ENCODE assay signal across 14 cellular contexts in genomic region chr14:104784218-104784568, GRCh38. TPM values are rescaled to one million over a fixed set of nuclear protein-coding genes. Genes with fewer than 3 reads are reported as not detected.
DNase-seq lines count a peak whose midpoint lies in the region; TF ChIP-seq lines count a peak whose summit lies in the region.
"Had no signal": no experiment of that assay in that cellular context is flagged by ENCODE, and none has a peak within 500 bp of the region (broad histone marks: within the 10 kb centered on the region; RNA-seq: fewer than 3 reads in every experiment).

No MANE protein-coding gene starts in this region.

- no peak overlapping the region for H2BK15ac ChIP-seq in H9 (ENCODE audit: low read depth, low read length)

- no peak overlapping the region for H3K4me3 Mint-ChIP-seq in H9
- H3K4me3 Mint-ChIP-seq: CD8-positive, alpha-beta memory T cell had no signal

- H2AK5ac ChIP-seq in trophoblast cell (ENCODE audit: low read length): no peak overlapping the region
- H2AK5ac ChIP-seq in H9 (ENCODE audit: insufficient read length, low read length): no peak overlapping the region

- H3K36me3 ChIP-seq in BLaER1: peaks cover 88% of the 10 kb centered on the region
- H3K36me3 ChIP-seq in trophoblast cell (ENCODE audit: control insufficient read depth in 1 of 2, insufficient read depth in 2 of 2, low read length in 2 of 2): peaks cover 84 to 89% of the 10 kb centered on the region in 2 experiments

- H3K9me3 Mint-ChIP-seq in H9: no peaks in the 10 kb centered on the region
- H3K9me3 Mint-ChIP-seq: CD8-positive, alpha-beta memory T cell had no signal

- H3K27ac ChIP-seq in BLaER1 (peak overlapping the region; percentile 60; the same call in 1 of the 2 replicates), VCaP (peak overlapping the region; percentile 40; the same call in 1 of the 2 replicates), trophoblast cell (ENCODE audit: low read depth, low read length) (no peak overlapping the region), H9 (ENCODE audit: insufficient read length, low read depth, low read length) (no peak overlapping the region)
- H3K27ac ChIP-seq: SJCRH30 had no signal

- no peaks in the 10 kb centered on the region for H3K79me2 ChIP-seq in trophoblast cell (ENCODE audit: control insufficient read depth, insufficient read depth, low read length, poor library complexity)
- H3K79me2 ChIP-seq in H9 (ENCODE audit: insufficient read depth, low read length): no peaks in the 10 kb centered on the region

- no peak overlapping the region for H4K5ac ChIP-seq in H9 (ENCODE audit: insufficient read length, low read depth, low read length)

- no peaks in the 10 kb centered on the region for H3K27me3 ChIP-seq in BLaER1
- H3K27me3 ChIP-seq in trophoblast cell (ENCODE audit: insufficient read depth, low read length): no peaks in the 10 kb centered on the region
- no peaks in the 10 kb centered on the region for H3K27me3 ChIP-seq in H9 (ENCODE audit: insufficient read depth, low read length)
- H3K27me3 ChIP-seq: SJCRH30 had no signal

- H3K4me1 Mint-ChIP-seq in H9: no peaks in the 10 kb centered on the region

- H3K9ac ChIP-seq in BLaER1: peak overlapping the region; percentile 8; the same call in 1 of the 2 replicates
- H3K9ac ChIP-seq in trophoblast cell (ENCODE audit: low read length): no peak overlapping the region
- H3K9ac ChIP-seq in H9 (ENCODE audit: extremely low read depth, insufficient read length, low read length): no peak overlapping the region

- H3K4me3 ChIP-seq in BLaER1: no peak overlapping the region
- no peak overlapping the region for H3K4me3 ChIP-seq in trophoblast cell (ENCODE audit: low read depth, low read length)
- H3K4me3 ChIP-seq: HAP-1, SJCRH30 had no signal

- H2BK120ac ChIP-seq in trophoblast cell (ENCODE audit: insufficient read depth, low read length, poor library complexity) (no peak overlapping the region), H9 (ENCODE audit: low read depth, low read length, poor library complexity, severe bottlenecking) (no peak overlapping the region)

- H4K91ac ChIP-seq in trophoblast cell (ENCODE audit: low read depth, low read length) (no peak overlapping the region), H9 (ENCODE audit: insufficient read length, low read depth, low read length) (no peak overlapping the region)

- in situ Hi-C loops in KBM-7 (cut with MboI; ENCODE audit: low pct_unique_long_range_greater_than_20kb, low sequenced_read_pairs): no loop called here

- no CpG with 5 or more reads among the region's 9 CpGs for WGBS in trophoblast cell (ENCODE audit: extremely low coverage, insufficient coverage, insufficient read length)
- WGBS in H9 (ENCODE audit: extremely low coverage, insufficient read length, low lambda C conversion rate): no CpG with 5 or more reads among the region's 9 CpGs

- no peak overlapping the region for H2BK20ac ChIP-seq in H9 (ENCODE audit: low read depth, low read length, poor library complexity, severe bottlenecking)

- H3K23me2 ChIP-seq in H9 (ENCODE audit: insufficient read length, low read depth, low read length, poor library complexity, severe bottlenecking): no peaks in the 10 kb centered on the region

- H3K79me1 ChIP-seq in trophoblast cell (ENCODE audit: low read length) (no peaks in the 10 kb centered on the region), H9 (ENCODE audit: insufficient read depth, low read depth, low read length, poor library complexity, severe bottlenecking) (no peaks in the 10 kb centered on the region)

- H4K12ac ChIP-seq in trophoblast cell (ENCODE audit: low read depth, low read length): no peak overlapping the region

- no peaks in the 10 kb centered on the region for H3K9me3 ChIP-seq in BLaER1
- H3K9me3 ChIP-seq in trophoblast cell (ENCODE audit: insufficient read depth, low read depth, low read length): peaks cover 3% of the 10 kb centered on the region
- no peaks in the 10 kb centered on the region for H3K9me3 ChIP-seq in H9 (ENCODE audit: control insufficient read depth, low read depth, low read length)
- H3K9me3 ChIP-seq: HAP-1, SJCRH30 had no signal

- H4K8ac ChIP-seq in trophoblast cell (ENCODE audit: low read depth, low read length): no peak overlapping the region
- no peak overlapping the region for H4K8ac ChIP-seq in H9 (replicated peaks; ENCODE audit: insufficient read length, low read depth, low read length)

- H2AFZ ChIP-seq in trophoblast cell (ENCODE audit: insufficient read depth, low read length, poor library complexity): no peak overlapping the region
- no peak overlapping the region for H2AFZ ChIP-seq in H9 (ENCODE audit: low read length)

- H2BK5ac ChIP-seq in trophoblast cell (ENCODE audit: low read depth, low read length, poor library complexity) (no peak overlapping the region), H9 (ENCODE audit: insufficient read length, low read length) (no peak overlapping the region)

- H3K14ac ChIP-seq in trophoblast cell (ENCODE audit: low read length) (no peak overlapping the region), H9 (ENCODE audit: insufficient read depth, low read length) (no peak overlapping the region; the same call in 1 of the 2 replicates)

- H3K4me1 ChIP-seq in BLaER1 (peaks cover 74% of the 10 kb centered on the region), trophoblast cell (ENCODE audit: control insufficient read depth in 1 of 2, insufficient read depth in 2 of 2, low read length in 2 of 2) (no peaks in the 10 kb centered on the region), H9 (ENCODE audit: insufficient read depth, low read length) (no peaks in the 10 kb centered on the region)
- H3K4me1 ChIP-seq: HAP-1 had no signal

- H3K23ac ChIP-seq in trophoblast cell (ENCODE audit: low read length) (no peak overlapping the region), H9 (ENCODE audit: insufficient read length, low read depth, low read length) (no peak overlapping the region)

- peak overlapping the region; percentile 14 for H3K18ac ChIP-seq in trophoblast cell (ENCODE audit: low read length)
- no peak overlapping the region for H3K18ac ChIP-seq in H9 (ENCODE audit: insufficient read length, low read depth, low read length)

- TF ChIP-seq CTCF in VCaP (conservative IDR thresholded peaks at IDR 0.05): no peak
- no peak for TF ChIP-seq CTCF in H9 (conservative IDR thresholded peaks at IDR 0.05)

- peaks cover 0 to 6% (median 0%) of the 10 kb centered on the region in 3 experiments; a peak in 2 of 7 replicates for H3K36me3 Mint-ChIP-seq in H9 (ENCODE audit: insufficient read depth in 1 of 3, low read depth in 3 of 3)

- H3K4ac ChIP-seq in trophoblast cell (ENCODE audit: low read depth, low read length) (no peak overlapping the region), H9 (ENCODE audit: low read depth, low read length) (no peak overlapping the region)

- DNase-seq in COR-L47 (lab: John Stamatoyannopoulos, UW): peak; percentile 56
- DNase-seq in trophoblast cell: no peak
- no peak for DNase-seq in globus pallidus (ENCODE audit: low spot score)
- no peak for DNase-seq in H9
- DNase-seq in KBM-7: no peak
- DNase-seq: CD8-positive, alpha-beta memory T cell; Karpas-422; NCI-H187; NCI-H748 treated with DMSO at 0.1 percent for 48 hours; SJCRH30; T-helper 1 cell had no signal

- H3K4me2 ChIP-seq in BLaER1: peak overlapping the region; percentile 51
- H3K4me2 ChIP-seq in trophoblast cell (ENCODE audit: low read length): no peak overlapping the region
- H3K4me2 ChIP-seq in H9 (ENCODE audit: insufficient read depth, insufficient read length, low read length): no peak overlapping the region

- H2BK12ac ChIP-seq in trophoblast cell (ENCODE audit: low read length) (no peak overlapping the region), H9 (ENCODE audit: insufficient read length, low read depth, low read length) (no peak overlapping the region)

- no peak overlapping the region for H3K27ac Mint-ChIP-seq in H9
- H3K27ac Mint-ChIP-seq: CD8-positive, alpha-beta memory T cell had no signal

- no peak overlapping the region for H3T11ph ChIP-seq in H9 (ENCODE audit: low read length)

- H3K27me3 Mint-ChIP-seq in H9 (ENCODE audit: low read depth): no peaks in the 10 kb centered on the region
- H3K27me3 Mint-ChIP-seq: CD8-positive, alpha-beta memory T cell had no signal

- H4K20me1 ChIP-seq in BLaER1 (peaks cover 97% of the 10 kb centered on the region), H9 (ENCODE audit: control insufficient read depth, insufficient read depth, insufficient read length) (no peaks in the 10 kb centered on the region)

- no peak overlapping the region for H3K56ac ChIP-seq in H9 (ENCODE audit: insufficient read length, low read depth, low read length)

RNA-seq across cellular contexts. Expression of gene AKT1, which starts 11.4 kb away (rescaled TPM):
- 175 TPM in 2 replicates for polyA plus RNA-seq in trophoblast cell (2013)
- total RNA-seq in H9 (2021): 95.1 and 101 TPM in 2 replicates

RNA-seq across cellular contexts. Expression of gene ZBTB42, which starts 16.7 kb away (rescaled TPM):
- 4.6 and 4.7 TPM in 2 replicates for polyA plus RNA-seq in trophoblast cell (2013)
- total RNA-seq in H9 (2021): 5.9 and 6.1 TPM in 2 replicates

RNA-seq across cellular contexts. Expression of gene SIVA1, which starts 31.2 kb away (rescaled TPM):
- polyA plus RNA-seq in trophoblast cell (2013): 88.0 and 93.0 TPM in 2 replicates
- total RNA-seq in H9 (2021): 125 and 128 TPM in 2 replicates

Comparison
In these comparisons a context has a peak if more than half of its experiments do, and no peak if none do; other contexts are left out.
1. H3K27ac ChIP-seq: peak in BLaER1 (single experiment) and VCaP (single experiment); none in trophoblast cell (single experiment) and H9 (single experiment).